Comparison of ENCODE assay signal across 2 cellular contexts in genomic region chr1:204335085-204335484, GRCh38.
TF ChIP-seq lines count a peak whose summit lies in the region.

No MANE protein-coding gene starts in this region.

TF ChIP-seq in IMR-90, 13 proteins besides CTCF, POLR2A, EP300 and RAD21:
- TF ChIP-seq RCOR1 (IDR thresholded peaks at IDR 0.05; ENCODE audit: insufficient replicate concordance, low read length), result no peak
- no peak for TF ChIP-seq USF2 (IDR thresholded peaks at IDR 0.05; ENCODE audit: low read depth, low read length)
- TF ChIP-seq MAZ (IDR thresholded peaks at IDR 0.05; ENCODE audit: borderline replicate concordance, low read depth, low read length), result no peak
- no peak for TF ChIP-seq MXI1 (IDR thresholded peaks at IDR 0.05; ENCODE audit: borderline replicate concordance, low read depth, low read length)
- TF ChIP-seq FOS (IDR thresholded peaks at IDR 0.05; ENCODE audit: low read depth, low read length), result no peak
- no peak for TF ChIP-seq MAFK (IDR thresholded peaks at IDR 0.05; ENCODE audit: low read depth, low read length)
- no peak for TF ChIP-seq SMC3 (IDR thresholded peaks at IDR 0.05; ENCODE audit: low read depth, low read length)
- no peak for TF ChIP-seq BHLHE40 (IDR thresholded peaks at IDR 0.05; ENCODE audit: low read depth, low read length)
TF ChIP-seq in IMR-90: peak in this region for 0.

TF ChIP-seq in endothelial cell of umbilical vein, 7 proteins besides CTCF, POLR2A, EP300 and RAD21:
- TF ChIP-seq MAX (IDR thresholded peaks at IDR 0.05; ENCODE audit: insufficient read depth, insufficient read length), result no peak
- TF ChIP-seq POLR2AphosphoS5 (IDR thresholded peaks at IDR 0.05; ENCODE audit: insufficient read depth, low read depth, low read length), result peak; percentile 36
- no peak for TF ChIP-seq MYC (IDR thresholded peaks at IDR 0.05; ENCODE audit: low read depth, low read length)
- no peak for TF ChIP-seq JUN (IDR thresholded peaks at IDR 0.05; ENCODE audit: borderline replicate concordance, insufficient read depth, insufficient read length, low read depth)
- TF ChIP-seq EZH2 (IDR thresholded peaks at IDR 0.05; ENCODE audit: borderline replicate concordance, low read depth, low read length, severe bottlenecking), result no peak
- TF ChIP-seq FOS (IDR thresholded peaks at IDR 0.05; ENCODE audit: borderline replicate concordance, insufficient read depth, low read length), result no peak
- TF ChIP-seq GATA2 (IDR thresholded peaks at IDR 0.05; ENCODE audit: insufficient read depth, insufficient read length, low read depth, low read length), result peak; percentile 21
